In genomic region chr2:157430266-157430665, GRCh38 we compare ENCODE assay signal across 14 cellular contexts. TPM values are rescaled to one million over a fixed set of nuclear protein-coding genes. Genes with fewer than 3 reads are reported as not detected.
DNase-seq lines count a peak whose midpoint lies in the region; ATAC-seq and TF ChIP-seq lines count a peak whose summit lies in the region.
"Had no signal": no experiment of that assay in that cellular context is flagged by ENCODE, and none has a peak within 500 bp of the region (broad histone marks: within the 10 kb centered on the region; RNA-seq: fewer than 3 reads in every experiment).

No MANE protein-coding gene starts in this region.

- peak overlapping the region; percentile 99 for H3K27ac Mint-ChIP-seq in activated naive CD4-positive, alpha-beta T cell treated with anti-CD3 and anti-CD28 coated beads, Interleukin-2, amount 50 U/mL, for 24 hours
- H3K27ac Mint-ChIP-seq in brain (peak overlapping the region in 3 of 5 experiments; percentile 11 to 40 (median 32)), MCF 10A (ENCODE audit: low read depth, unreplicated experiment) (no peak overlapping the region)
- H3K27ac Mint-ChIP-seq in stimulated activated naive CD8-positive, alpha-beta T cell treated with anti-CD3 and anti-CD28 coated beads, Interleukin-15, amount 100 ng/mL, for 72 hours, result peak overlapping the region; percentile 97 to 99
- H3K27ac Mint-ChIP-seq: dendritic cell treated with granulocyte-macrophage colony-stimulating factor and Interleukin-4, amounts not matched to agents 40 ng/mL and 50 ng/mL, for 4 days had no signal

- BruUV-seq in MCF 10A (replicated peaks; lab: Mats Ljungman, UMichigan), result no TSS peak

- peaks cover 83% of the 10 kb centered on the region for H3K36me3 Mint-ChIP-seq in activated naive CD4-positive, alpha-beta T cell treated with anti-CD3 and anti-CD28 coated beads, Interleukin-2, amount 50 U/mL, for 24 hours
- H3K36me3 Mint-ChIP-seq in brain (no peaks in the 10 kb centered on the region), MCF 10A (ENCODE audit: insufficient read depth, unreplicated experiment) (no peaks in the 10 kb centered on the region)

- peak overlapping the region; percentile 94 for H3K4me3 Mint-ChIP-seq in activated naive CD4-positive, alpha-beta T cell treated with anti-CD3 and anti-CD28 coated beads, Interleukin-2, amount 50 U/mL, for 24 hours
- H3K4me3 Mint-ChIP-seq in brain (no peak overlapping the region), MCF 10A (ENCODE audit: unreplicated experiment) (no peak overlapping the region)
- H3K4me3 Mint-ChIP-seq in stimulated activated naive CD8-positive, alpha-beta T cell treated with anti-CD3 and anti-CD28 coated beads, Interleukin-15, amount 100 ng/mL, for 72 hours, result peak overlapping the region; percentile 84 to 92
- H3K4me3 Mint-ChIP-seq: dendritic cell treated with granulocyte-macrophage colony-stimulating factor and Interleukin-4, amounts not matched to agents 40 ng/mL and 50 ng/mL, for 4 days had no signal

- H3K4me1 ChIP-seq in SJCRH30, result peaks cover 43% of the 10 kb centered on the region
- H3K4me1 ChIP-seq: gastrocnemius medialis had no signal

- CTCF ChIA-PET in MCF 10A (lab: Yijun Ruan, JAX), result interaction anchor here (0.6 to 1.8 kb wide), 3 partner anchors 8 to 351 kb away, joined by 3 to 4 read pairs (median 3); no protein-coding TSS in a partner anchor

- ATAC-seq in stimulated activated naive CD8-positive, alpha-beta T cell treated with anti-CD3 and anti-CD28 coated beads, Interleukin-15, amount 100 ng/mL, for 72 hours, result no peak
- ATAC-seq: gastrocnemius medialis had no signal

- POLR2A ChIA-PET in MCF 10A (lab: Yijun Ruan, JAX), result no interaction called here

- H3K4me3 ChIP-seq in SJCRH30, result peak overlapping the region; percentile 11
- H3K4me3 ChIP-seq: gastrocnemius medialis, Peyer's patch had no signal

- no peak for DNase-seq in activated naive CD4-positive, alpha-beta T cell (lab: John Stamatoyannopoulos, UW)
- DNase-seq in SJCRH30 (peak; percentile 24 to 73), MCF 10A (ENCODE audit: unreplicated experiment) (no peak), T1000 (lab: John Stamatoyannopoulos, UW) (no peak)
- DNase-seq in stimulated activated naive CD8-positive, alpha-beta T cell treated with anti-CD3 and anti-CD28 coated beads, Interleukin-15, amount 100 ng/mL, for 72 hours, result no peak
- DNase-seq: gastrocnemius medialis, Kasumi-1, mesendoderm, Peyer's patch had no signal

- no peaks in the 10 kb centered on the region for H3K36me3 ChIP-seq in SJCRH30
- H3K36me3 ChIP-seq: gastrocnemius medialis had no signal

- peaks cover 94% of the 10 kb centered on the region for H3K4me1 Mint-ChIP-seq in activated naive CD4-positive, alpha-beta T cell treated with anti-CD3 and anti-CD28 coated beads, Interleukin-2, amount 50 U/mL, for 24 hours
- peaks cover 36% of the 10 kb centered on the region for H3K4me1 Mint-ChIP-seq in brain
- H3K4me1 Mint-ChIP-seq in stimulated activated naive CD8-positive, alpha-beta T cell treated with anti-CD3 and anti-CD28 coated beads, Interleukin-15, amount 100 ng/mL, for 72 hours, result peaks cover 76% of the 10 kb centered on the region
- H3K4me1 Mint-ChIP-seq in MCF 10A (ENCODE audit: insufficient read depth, unreplicated experiment), result peaks cover 15% of the 10 kb centered on the region

- no peaks in the 10 kb centered on the region for H3K27me3 ChIP-seq in SJCRH30
- H3K27me3 ChIP-seq: gastrocnemius medialis, Peyer's patch had no signal

- peaks cover 5% of the 10 kb centered on the region for H3K9me3 Mint-ChIP-seq in activated naive CD4-positive, alpha-beta T cell treated with anti-CD3 and anti-CD28 coated beads, Interleukin-2, amount 50 U/mL, for 24 hours
- H3K9me3 Mint-ChIP-seq in brain, result peaks cover 0 to 21% (median 8%) of the 10 kb centered on the region in 5 experiments
- H3K9me3 Mint-ChIP-seq in stimulated activated naive CD8-positive, alpha-beta T cell treated with anti-CD3 and anti-CD28 coated beads, Interleukin-15, amount 100 ng/mL, for 72 hours, result no peaks in the 10 kb centered on the region
- no peaks in the 10 kb centered on the region for H3K9me3 Mint-ChIP-seq in MCF 10A (ENCODE audit: unreplicated experiment)
- H3K9me3 Mint-ChIP-seq: dendritic cell treated with granulocyte-macrophage colony-stimulating factor and Interleukin-4, amounts not matched to agents 40 ng/mL and 50 ng/mL, for 4 days had no signal

- TF ChIP-seq CTCF in brain (conservative IDR thresholded peaks at IDR 0.05), result no peak
- TF ChIP-seq CTCF in MCF 10A (IDR thresholded peaks at IDR 0.05; ENCODE audit: unreplicated experiment), result no peak

- intact Hi-C loops in MCF 10A (cut with micrococcal nuclease), result no loop called here

- H3K27ac ChIP-seq in SJCRH30, result peak overlapping the region; percentile 78
- H3K27ac ChIP-seq: gastrocnemius medialis had no signal

- no peaks in the 10 kb centered on the region for H3K27me3 Mint-ChIP-seq in activated naive CD4-positive, alpha-beta T cell treated with anti-CD3 and anti-CD28 coated beads, Interleukin-2, amount 50 U/mL, for 24 hours
- H3K27me3 Mint-ChIP-seq in brain (peaks cover 3% of the 10 kb centered on the region), MCF 10A (ENCODE audit: insufficient read depth, unreplicated experiment) (no peaks in the 10 kb centered on the region)
- no peaks in the 10 kb centered on the region for H3K27me3 Mint-ChIP-seq in stimulated activated naive CD8-positive, alpha-beta T cell treated with anti-CD3 and anti-CD28 coated beads, Interleukin-15, amount 100 ng/mL, for 72 hours
- H3K27me3 Mint-ChIP-seq: dendritic cell treated with granulocyte-macrophage colony-stimulating factor and Interleukin-4, amounts not matched to agents 40 ng/mL and 50 ng/mL, for 4 days had no signal

- 0 out of 2 replicates have a peak, but pooled peaks cover 4% of the 10 kb centered on the region for H3K9me3 ChIP-seq in SJCRH30 (replicated peaks)
- H3K9me3 ChIP-seq: gastrocnemius medialis had no signal

RNA-seq across cellular contexts. Expression of gene CYTIP, which starts 13.6 kb away (rescaled TPM):
- 0.71 and 0.81 TPM in 2 replicates for total RNA-seq in SJCRH30 (2014; rRNA removed; shearing (Covaris generic))
- polyA plus RNA-seq in brain (ENCODE audit: insufficient read depth, low read depth, low replicate concordance), result 0.76 TPM
- 0.19 TPM in 1 of 2 replicates, not detected in the other for total RNA-seq in MCF 10A (2022)
- total RNA-seq: HT1080 had no signal
- polyA plus RNA-seq: neural cell had no signal

Comparison
In these comparisons a context has a peak if more than half of its experiments do, and no peak if none do; other contexts are left out.
1. H3K4me3 Mint-ChIP-seq: peak in activated naive CD4-positive, alpha-beta T cell treated with anti-CD3 and anti-CD28 coated beads, Interleukin-2, amount 50 U/mL, for 24 hours (single experiment) and stimulated activated naive CD8-positive, alpha-beta T cell treated with anti-CD3 and anti-CD28 coated beads, Interleukin-15, amount 100 ng/mL, for 72 hours (2 of 2); none in brain (0 of 5) and MCF 10A (single experiment).
2. DNase-seq: peak in SJCRH30 (2 of 2); none in activated naive CD4-positive, alpha-beta T cell (0 of 4), stimulated activated naive CD8-positive, alpha-beta T cell treated with anti-CD3 and anti-CD28 coated beads, Interleukin-15, amount 100 ng/mL, for 72 hours (0 of 2), MCF 10A (single experiment) and T1000 (single experiment).